32 cellular contexts compared by ENCODE assay signal in genomic region chr6:635233-635632, GRCh38.
"Had no signal": no experiment of that assay in that cellular context is flagged by ENCODE, and none has a peak within 500 bp of the region (broad histone marks: within the 10 kb centered on the region; RNA-seq: fewer than 3 reads in every experiment).

No MANE protein-coding gene starts in this region.

- H3K27me3 ChIP-seq: adrenal gland, body of pancreas, brain microvascular endothelial cell, breast epithelium had no signal

- H3K9me3 ChIP-seq: adrenal gland, body of pancreas, breast epithelium had no signal

- ATAC-seq: activated CD8-positive, alpha-beta T cell treated with anti-CD3 and anti-CD28 coated beads for 36 hours; activated naive CD4-positive, alpha-beta T cell treated with anti-CD3 and anti-CD28 coated beads, Interleukin-2, amount 50 U/mL, for 72 hours; activated T-cell treated with anti-CD3 and anti-CD28 coated beads, Interleukin-2, amount 50 U/mL, for 4 hours; activated T-cell treated with anti-CD3 and anti-CD28 coated beads, Interleukin-2, amount 50 U/mL, for 72 hours; activated T-helper 17 cell treated with anti-CD3 and anti-CD28 coated beads, Interleukin-2, amount 50 U/mL, for 72 hours; body of pancreas had no signal

- H3K4me3 ChIP-seq: adrenal gland, body of pancreas, breast epithelium had no signal

- H3K4me1 ChIP-seq: adrenal gland, body of pancreas, breast epithelium had no signal

- FAIRE-seq: astrocyte, TTC549 had no signal

- H3K27ac ChIP-seq: adrenal gland, body of pancreas, brain microvascular endothelial cell, breast epithelium, VCaP had no signal

- DNase-seq: activated B cell treated with CpG ODN at 0.5 μM for 24 hours; activated CD4-positive, alpha-beta memory T cell treated with anti-CD3 and anti-CD28 coated beads for 36 hours; activated CD4-positive, alpha-beta T cell treated with anti-CD3 and anti-CD28 coated beads for 4 hours; activated CD4-positive, alpha-beta T cell treated with anti-CD3 and anti-CD28 coated beads, Interleukin-2, amount 50 U/mL, for 1 hour; activated CD4-positive, alpha-beta T cell treated with anti-CD3 and anti-CD28 coated beads, Interleukin-2, amount 50 U/mL, for 4 hours; activated CD4-positive, CD25-positive, alpha-beta regulatory T cell treated with anti-CD3 and anti-CD28 coated beads, Interleukin-2, amount 50 U/mL, for 72 hours; activated CD8-positive, alpha-beta memory T cell treated with anti-CD3 and anti-CD28 coated beads, Interleukin-2, amount 50 U/mL, for 4 hours; activated CD8-positive, alpha-beta T cell treated with anti-CD3 and anti-CD28 coated beads for 36 hours; activated effector memory CD4-positive, alpha-beta T cell treated with anti-CD3 and anti-CD28 coated beads, Interleukin-2, amount 50 U/mL, for 16 hours; activated gamma-delta T cell treated with Interleukin-2 at 50 U/mL for 16 hours; activated naive CD4-positive, alpha-beta T cell; activated naive CD4-positive, alpha-beta T cell treated with anti-CD3 and anti-CD28 coated beads for 36 hours; activated naive CD4-positive, alpha-beta T cell treated with anti-CD3 and anti-CD28 coated beads, Interleukin-2, amount 50 U/mL, for 16 hours; activated naive CD8-positive, alpha-beta T cell treated with anti-CD3 and anti-CD28 coated beads for 36 hours; activated T-cell treated with anti-CD3 and anti-CD28 coated beads for 4 hours; activated T-cell treated with anti-CD3 and anti-CD28 coated beads, Interleukin-2, amount 50 U/mL, for 1 hour; activated T-cell treated with anti-CD3 and anti-CD28 coated beads, Interleukin-2, amount 50 U/mL, for 4 hours; activated T-cell treated with anti-CD3 and anti-CD28 coated beads, Interleukin-2, amount 50 U/mL, for 72 hours; adrenal gland; amniotic stem cell; aorta; body of pancreas; brain microvascular endothelial cell; central memory CD4-positive, alpha-beta T cell; T-helper 2 cell; T-helper 9 cell had no signal

- H3K36me3 ChIP-seq: adrenal gland had no signal
